Comparison of ENCODE assay signal across 11 cellular contexts in genomic region chr20:39429716-39430115, GRCh38.
A peak's percentile ranks its signal among the peaks of the same experiment; 100 is the strongest.
DNase-seq lines count a peak whose midpoint lies in the region; ATAC-seq and TF ChIP-seq lines count a peak whose summit lies in the region.
"Had no signal": no experiment of that assay in that cellular context is flagged by ENCODE, and none has a peak within 500 bp of the region (broad histone marks: within the 10 kb centered on the region; RNA-seq: fewer than 3 reads in every experiment).

No MANE protein-coding gene starts in this region.

- DNase-seq in HFFc6 (no peak), SW 1271 (lab: John Stamatoyannopoulos, UW) (peak; percentile 21 to 48), kidney epithelial cell (ENCODE audit: low read depth) (no peak)
- DNase-seq in naive thymus-derived CD4-positive, alpha-beta T cell = no peak
- DNase-seq: activated naive CD4-positive, alpha-beta T cell treated with anti-CD3 and anti-CD28 coated beads for 36 hours; kidney glomerular epithelial cell; NCI-H2227 treated with DMSO at 0.1 percent for 48 hours had no signal

- H3K27ac ChIP-seq in C4-2B = no peak overlapping the region
- no peak overlapping the region for H3K27ac ChIP-seq in naive thymus-derived CD4-positive, alpha-beta T cell (ENCODE audit: low read depth, low read length)

- no peaks in the 10 kb centered on the region for H3K27me3 Mint-ChIP-seq in HFFc6 (ENCODE audit: insufficient read depth)
- H3K27me3 Mint-ChIP-seq in naive thymus-derived CD4-positive, alpha-beta T cell = peaks cover 0 to 5% (median 0%) of the 10 kb centered on the region in 5 donors

- intact Hi-C loops in naive thymus-derived CD4-positive, alpha-beta T cell (cut with micrococcal nuclease) = no loop called here

- POLR2A ChIA-PET in naive thymus-derived CD4-positive, alpha-beta T cell (lab: Charles Lee) = no interaction called here

- peaks cover 60% of the 10 kb centered on the region for H3K9me3 Mint-ChIP-seq in HFFc6
- H3K9me3 Mint-ChIP-seq in naive thymus-derived CD4-positive, alpha-beta T cell = peaks cover 0 to 15% (median 3%) of the 10 kb centered on the region in 11 donors

- H3K36me3 ChIP-seq in kidney epithelial cell (ENCODE audit: control insufficient read depth, insufficient read depth, low read length) = no peaks in the 10 kb centered on the region
- H3K36me3 ChIP-seq in naive thymus-derived CD4-positive, alpha-beta T cell (ENCODE audit: control insufficient read depth in 2 of 3, insufficient read depth in 3 of 3, low read length in 3 of 3) = no peaks in the 10 kb centered on the region

- CTCF ChIA-PET in naive thymus-derived CD4-positive, alpha-beta T cell (lab: Charles Lee) = no interaction called here

- no peaks in the 10 kb centered on the region; the same call in 1 of the 2 replicates for H3K36me3 Mint-ChIP-seq in HFFc6 (ENCODE audit: low read depth)
- no peaks in the 10 kb centered on the region for H3K36me3 Mint-ChIP-seq in naive thymus-derived CD4-positive, alpha-beta T cell

- no peak overlapping the region for H3K4me3 ChIP-seq in kidney epithelial cell (ENCODE audit: low read depth, low read length)
- no peak overlapping the region for H3K4me3 ChIP-seq in naive thymus-derived CD4-positive, alpha-beta T cell (ENCODE audit: low read length)

- H3K4me1 Mint-ChIP-seq in HFFc6 (ENCODE audit: low read depth) = no peaks in the 10 kb centered on the region
- H3K4me1 Mint-ChIP-seq in naive thymus-derived CD4-positive, alpha-beta T cell = no peaks in the 10 kb centered on the region

- TF ChIP-seq CTCF in C4-2B (conservative IDR thresholded peaks at IDR 0.05) (peak; percentile 69), HFFc6 (IDR thresholded peaks at IDR 0.05) (0 out of 2 replicates have a peak, but pooled peaks have one; percentile 7), kidney epithelial cell (IDR thresholded peaks at IDR 0.05; ENCODE audit: insufficient read depth, low read length, poor library complexity, severe bottlenecking) (peak; percentile 14)

- no peak for ATAC-seq in HG02981 (IDR thresholded peaks at IDR 0.05; ENCODE audit: unreplicated experiment)
- ATAC-seq in GM21390 (IDR thresholded peaks at IDR 0.05; ENCODE audit: unreplicated experiment) = no peak
- ATAC-seq in naive thymus-derived CD4-positive, alpha-beta T cell = no peak
- no peak for ATAC-seq in GM18873 (IDR thresholded peaks at IDR 0.05; ENCODE audit: low FRiP score, unreplicated experiment)

- no peaks in the 10 kb centered on the region for H3K27me3 ChIP-seq in kidney epithelial cell (ENCODE audit: control insufficient read depth, insufficient read depth, low read length)
- H3K27me3 ChIP-seq in naive thymus-derived CD4-positive, alpha-beta T cell (ENCODE audit: control insufficient read depth in 2 of 2, insufficient read depth in 2 of 2, low read length in 2 of 2) = no peaks in the 10 kb centered on the region

- H3K27ac Mint-ChIP-seq in HFFc6 = no peak overlapping the region
- H3K27ac Mint-ChIP-seq in naive thymus-derived CD4-positive, alpha-beta T cell = no peak overlapping the region
- H3K27ac Mint-ChIP-seq: activated naive CD4-positive, alpha-beta T cell treated with anti-CD3 and anti-CD28 coated beads for 36 hours had no signal

- H3K4me3 Mint-ChIP-seq in HFFc6 = no peak overlapping the region
- no peak overlapping the region for H3K4me3 Mint-ChIP-seq in naive thymus-derived CD4-positive, alpha-beta T cell
- H3K4me3 Mint-ChIP-seq: activated naive CD4-positive, alpha-beta T cell treated with anti-CD3 and anti-CD28 coated beads for 36 hours had no signal

- H3K9me3 ChIP-seq in naive thymus-derived CD4-positive, alpha-beta T cell (ENCODE audit: control insufficient read depth in 2 of 3, low read length in 3 of 3) = no peaks in the 10 kb centered on the region

- no peaks in the 10 kb centered on the region for H3K4me1 ChIP-seq in naive thymus-derived CD4-positive, alpha-beta T cell (ENCODE audit: control insufficient read depth in 2 of 2, insufficient read depth in 2 of 2, low read length in 2 of 2)

Comparison
In these comparisons a context has a peak if more than half of its experiments do, and no peak if none do; other contexts are left out.
1. CTCF ChIP-seq: peak in every context shown above with its lines; median percentile 69 in C4-2B; 14 in kidney epithelial cell; 7 in HFFc6.
2. DNase-seq: peak in SW 1271 (2 of 2); none in HFFc6 (single experiment), kidney epithelial cell (single experiment) and naive thymus-derived CD4-positive, alpha-beta T cell (0 of 9).